9 cellular contexts compared by ENCODE assay signal in genomic region chr1:224211262-224211962, GRCh38. TPM values are rescaled to one million over a fixed set of nuclear protein-coding genes. Genes with fewer than 3 reads are reported as not detected.
DNase-seq lines count a peak whose midpoint lies in the region; ATAC-seq and TF ChIP-seq lines count a peak whose summit lies in the region.
"Had no signal": no experiment of that assay in that cellular context is flagged by ENCODE, and none has a peak within 500 bp of the region (broad histone marks: within the 10 kb centered on the region; RNA-seq: fewer than 3 reads in every experiment).

No MANE protein-coding gene starts in this region.

- H3K4me3 ChIP-seq in DOHH2 (ENCODE audit: low read length) (no peak overlapping the region), astrocyte of the cerebellum (ENCODE audit: low read depth, low read length) (no peak overlapping the region), mesenchymal stem cell (ENCODE audit: insufficient read depth in 1 of 2, low read depth in 1 of 2, low read length in 2 of 2) (no peak overlapping the region), vagina (no peak overlapping the region)

- no peak overlapping the region for H4K8ac ChIP-seq in mesenchymal stem cell (ENCODE audit: low read length)

- no peaks in the 10 kb centered on the region for H3F3A ChIP-seq in DOHH2 (ENCODE audit: control insufficient read depth, insufficient read depth)

- H2BK12ac ChIP-seq in mesenchymal stem cell (ENCODE audit: low read length in 2 of 2) = no peak overlapping the region

- peaks cover 44% of the 10 kb centered on the region for H3K4me1 ChIP-seq in DOHH2 (ENCODE audit: control insufficient read depth, low read length)
- H3K4me1 ChIP-seq in mesenchymal stem cell (ENCODE audit: control insufficient read depth, insufficient read depth, low read depth, low read length) = peaks cover 15% of the 10 kb centered on the region
- peaks cover 16% of the 10 kb centered on the region for H3K4me1 ChIP-seq in vagina

- no peak overlapping the region for H2BK120ac ChIP-seq in mesenchymal stem cell (ENCODE audit: low read depth, low read length)

- H3K79me2 ChIP-seq in DOHH2 (ENCODE audit: control insufficient read depth, low read length) = no peaks in the 10 kb centered on the region

- DNase-seq in NCI-H1694 treated with DMSO at 0.1 percent for 48 hours (lab: John Stamatoyannopoulos, UW) (peak; percentile 85), astrocyte of the cerebellum (ENCODE audit: low read depth) (peak; percentile 68), mesenchymal stem cell (peak; percentile 45), vagina (ENCODE audit: extremely low spot score in 2 of 2) (no peak), SIG-M5 treated with dmso at 0.1 percent for 504 hours (lab: John Stamatoyannopoulos, UW; ENCODE audit: unreplicated experiment) (no peak)
- no peak for DNase-seq in activated T-cell treated with anti-CD3 and anti-CD28 coated beads, Interleukin-2, amount 50 U/mL, for 48 hours

- no peaks in the 10 kb centered on the region for H3K36me3 ChIP-seq in DOHH2 (ENCODE audit: control insufficient read depth, low read length)
- H3K36me3 ChIP-seq in mesenchymal stem cell (ENCODE audit: control insufficient read depth in 1 of 2, insufficient read depth in 2 of 2, low read depth in 1 of 2, low read length in 2 of 2) = no peaks in the 10 kb centered on the region
- H3K36me3 ChIP-seq in vagina = no peaks in the 10 kb centered on the region

- no peak overlapping the region for H2AK5ac ChIP-seq in mesenchymal stem cell (ENCODE audit: low read length, severe bottlenecking)

- no peaks in the 10 kb centered on the region for H3K79me1 ChIP-seq in mesenchymal stem cell (replicated peaks; ENCODE audit: low read length, poor library complexity, severe bottlenecking)

- H4K91ac ChIP-seq in mesenchymal stem cell (ENCODE audit: low read length) = no peak overlapping the region

- H3K4ac ChIP-seq in mesenchymal stem cell (ENCODE audit: low read depth in 1 of 2, low read length in 2 of 2) = no peak overlapping the region

- H2BK5ac ChIP-seq in mesenchymal stem cell (ENCODE audit: low read depth, low read length, poor library complexity, severe bottlenecking) = no peak overlapping the region

- no peak for ATAC-seq in HG03571 (IDR thresholded peaks at IDR 0.05; ENCODE audit: unreplicated experiment)

- H2BK15ac ChIP-seq in mesenchymal stem cell (ENCODE audit: low read depth, poor library complexity, severe bottlenecking) = no peak overlapping the region

- intact Hi-C loops in vagina (cut with DNase I) = no loop called here

- TF ChIP-seq POLR2A in vagina (IDR thresholded peaks at IDR 0.05) = no peak

- H2AFZ ChIP-seq in mesenchymal stem cell (ENCODE audit: low read depth, low read length) = no peak overlapping the region

- H3K18ac ChIP-seq in mesenchymal stem cell (ENCODE audit: low read depth in 1 of 2, low read length in 2 of 2) = no peak overlapping the region

- H4K20me1 ChIP-seq in DOHH2 (ENCODE audit: control insufficient read depth, insufficient read depth, low read depth, low read length) = no peaks in the 10 kb centered on the region

- no peaks in the 10 kb centered on the region for H3K9me3 ChIP-seq in DOHH2 (ENCODE audit: control insufficient read depth, insufficient read depth, low read length)
- no peaks in the 10 kb centered on the region for H3K9me3 ChIP-seq in mesenchymal stem cell (ENCODE audit: control insufficient read depth, low read length)
- H3K9me3 ChIP-seq in vagina = no peaks in the 10 kb centered on the region

- H3K27ac ChIP-seq in DOHH2 (ENCODE audit: low read depth, low read length) = no peak overlapping the region
- H3K27ac ChIP-seq in mesenchymal stem cell (ENCODE audit: low read length, poor library complexity, severe bottlenecking) = peak overlapping the region; percentile 67
- no peak overlapping the region for H3K27ac ChIP-seq in vagina
- H3K27ac ChIP-seq: KMS-11 had no signal

- H3K27me3 ChIP-seq in DOHH2 (ENCODE audit: control insufficient read depth, low read length) = no peaks in the 10 kb centered on the region
- H3K27me3 ChIP-seq in mesenchymal stem cell (ENCODE audit: control insufficient read depth in 1 of 2, insufficient read depth in 1 of 2, low read length in 2 of 2) = no peaks in the 10 kb centered on the region
- H3K27me3 ChIP-seq in vagina = no peaks in the 10 kb centered on the region

- 92% methylated on average over 1 of the region's 4 CpGs for WGBS in mesenchymal stem cell

- in situ Hi-C loops in astrocyte of the cerebellum (cut with HindIII; ENCODE audit: low sequenced_read_pairs) = no loop called here

- H3K23ac ChIP-seq in mesenchymal stem cell (ENCODE audit: low read length in 2 of 2) = no peak overlapping the region

- H3K14ac ChIP-seq in mesenchymal stem cell (ENCODE audit: low read length in 2 of 2) = no peak overlapping the region

- no peak for TF ChIP-seq CTCF in DOHH2 (IDR thresholded peaks at IDR 0.05; ENCODE audit: low read depth, low read length, poor library complexity, severe bottlenecking)
- no peak for TF ChIP-seq CTCF in astrocyte of the cerebellum (IDR thresholded peaks at IDR 0.05; ENCODE audit: low read depth, low read length, missing control alignments)
- TF ChIP-seq CTCF in vagina (IDR thresholded peaks at IDR 0.05) = no peak

- peak overlapping the region; percentile 17 for H3K9ac ChIP-seq in mesenchymal stem cell (ENCODE audit: low read length)
- H3K9ac ChIP-seq: KMS-11 had no signal

- H3K9me2 ChIP-seq in DOHH2 (replicated peaks; ENCODE audit: control insufficient read depth, low read length) = no peaks in the 10 kb centered on the region

- H3K4me2 ChIP-seq in DOHH2 (ENCODE audit: low read length) (peak overlapping the region; percentile 18), mesenchymal stem cell (ENCODE audit: low read length, poor library complexity, severe bottlenecking) (no peak overlapping the region)
- H3K4me2 ChIP-seq: KMS-11 had no signal

RNA-seq across cellular contexts. Expression of gene DEGS1, which starts 28.4 kb away (rescaled TPM):
- polyA plus RNA-seq in mesenchymal stem cell (2013, experiment 1 of 2) = 123 TPM
- polyA plus RNA-seq in mesenchymal stem cell (2013, experiment 2 of 2) = 127 TPM
- 130 TPM for total RNA-seq in vagina

Comparison
In these comparisons a context has a peak if more than half of its experiments do, and no peak if none do; other contexts are left out.
1. DNase-seq: peak in NCI-H1694 treated with DMSO at 0.1 percent for 48 hours (single experiment), astrocyte of the cerebellum (single experiment) and mesenchymal stem cell (single experiment); none in vagina (0 of 2), activated T-cell treated with anti-CD3 and anti-CD28 coated beads, Interleukin-2, amount 50 U/mL, for 48 hours (0 of 2) and SIG-M5 treated with dmso at 0.1 percent for 504 hours (single experiment).